8 cellular contexts compared by ENCODE assay signal in genomic region chr1:93448983-93449805, GRCh38. TPM values are rescaled to one million over a fixed set of nuclear protein-coding genes. Genes with fewer than 3 reads are reported as not detected.
DNase-seq lines count a peak whose midpoint lies in the region; ATAC-seq and TF ChIP-seq lines count a peak whose summit lies in the region.

No MANE protein-coding gene starts in this region.

- peak overlapping the region; percentile 85 to 98 (median 88) for H3K27ac ChIP-seq in gastrocnemius medialis

- TF ChIP-seq POLR2A in NB4 (IDR thresholded peaks at IDR 0.05; ENCODE audit: extremely low read depth, insufficient read length) (no peak), gastrocnemius medialis (IDR thresholded peaks at IDR 0.05) (no peak)

- no peak for ATAC-seq in activated naive CD8-positive, alpha-beta T cell treated with anti-CD3 and anti-CD28 coated beads, Interleukin-2, amount 50 U/mL, for 24 hours
- no peak for ATAC-seq in gastrocnemius medialis
- ATAC-seq in HG02798 (IDR thresholded peaks at IDR 0.05; ENCODE audit: poor library complexity, unreplicated experiment): no peak

- no peaks in the 10 kb centered on the region for H3K9me3 Mint-ChIP-seq in activated naive CD8-positive, alpha-beta T cell treated with anti-CD3 and anti-CD28 coated beads, Interleukin-2, amount 50 U/mL, for 24 hours

- in situ Hi-C loops in gastrocnemius medialis (cut with MboI; ENCODE audit: low sequenced_read_pairs in 4 of 4): loop anchor here (10.0 to 25.0 kb wide), 4 partner anchors 166 to 388 kb away; no protein-coding TSS in a partner anchor

- H3K4me1 Mint-ChIP-seq in activated naive CD8-positive, alpha-beta T cell treated with anti-CD3 and anti-CD28 coated beads, Interleukin-2, amount 50 U/mL, for 24 hours: peaks cover 17% of the 10 kb centered on the region

- TF ChIP-seq CTCF in NB4 (IDR thresholded peaks at IDR 0.05; ENCODE audit: low read depth, low read length) (no peak), gastrocnemius medialis (IDR thresholded peaks at IDR 0.05 in 4 of 5, conservative IDR thresholded peaks at IDR 0.05 in 1 of 5) (peak in 1 of 5 experiments; percentile 7)

- intact Hi-C loops in gastrocnemius medialis (cut with DNase I; ENCODE audit: low total_unique reads): loop anchor here (1.0 to 10.0 kb wide), 6 partner anchors 100 to 398 kb away; partner anchors contain the start of gene MTF2

- H3K36me3 Mint-ChIP-seq in activated naive CD8-positive, alpha-beta T cell treated with anti-CD3 and anti-CD28 coated beads, Interleukin-2, amount 50 U/mL, for 24 hours (ENCODE audit: low read depth): no peaks in the 10 kb centered on the region

- no peaks in the 10 kb centered on the region for H3K36me3 ChIP-seq in gastrocnemius medialis

- no peaks in the 10 kb centered on the region for H3K9me3 ChIP-seq in gastrocnemius medialis

- H3K27ac Mint-ChIP-seq in activated naive CD8-positive, alpha-beta T cell treated with anti-CD3 and anti-CD28 coated beads, Interleukin-2, amount 50 U/mL, for 24 hours: no peak overlapping the region

- peak; percentile 81 for DNase-seq in NCI-H2107 treated with DMSO at 0.1 percent for 48 hours (lab: John Stamatoyannopoulos, UW; ENCODE audit: unreplicated experiment)
- no peak for DNase-seq in NCI-H2107 (lab: John Stamatoyannopoulos, UW)
- DNase-seq in NB4 (ENCODE audit: low read depth): no peak
- no peak for DNase-seq in activated naive CD8-positive, alpha-beta T cell treated with anti-CD3 and anti-CD28 coated beads, Interleukin-2, amount 50 U/mL, for 24 hours
- no peak for DNase-seq in gastrocnemius medialis
- no peak for DNase-seq in stimulated activated CD4-positive, alpha-beta T cell treated with anti-CD3 and anti-CD28 coated beads, Interleukin-12 subunit alpha, Interleukin-12 subunit beta, amount 100 ng/mL, for 4 hours

- peak overlapping the region; percentile 82 for H3K4me3 Mint-ChIP-seq in activated naive CD8-positive, alpha-beta T cell treated with anti-CD3 and anti-CD28 coated beads, Interleukin-2, amount 50 U/mL, for 24 hours

- H3K27me3 ChIP-seq in gastrocnemius medialis: no peaks in the 10 kb centered on the region

- H3K4me3 ChIP-seq in NB4 (ENCODE audit: low read depth, low read length) (peak overlapping the region; percentile 28), iPS-11a (ENCODE audit: low read depth, low read length) (peak overlapping the region; percentile 95), gastrocnemius medialis (peak overlapping the region; percentile 84 to 94 (median 90))

- H3K4me1 ChIP-seq in gastrocnemius medialis: peaks cover 14 to 18% of the 10 kb centered on the region in 2 donors

- peaks cover 60% of the 10 kb centered on the region for H3K27me3 Mint-ChIP-seq in activated naive CD8-positive, alpha-beta T cell treated with anti-CD3 and anti-CD28 coated beads, Interleukin-2, amount 50 U/mL, for 24 hours

RNA-seq across cellular contexts. Expression of gene FNBP1L, which starts 1.3 kb away (rescaled TPM):
- total RNA-seq in gastrocnemius medialis: 10 to 100 TPM; 16.0 to 35.1 (median 17.4) TPM

Comparison
In these comparisons a context has a peak if more than half of its experiments do, and no peak if none do; other contexts are left out.
1. H3K4me3 ChIP-seq: peak in every context shown above with its lines; median percentile 95 in iPS-11a; 90 in gastrocnemius medialis; 28 in NB4.